Comparison of ENCODE assay signal across 1 cellular context in genomic region chr9:38708759-38709158, GRCh38.
TF ChIP-seq lines count a peak whose summit lies in the region.

No MANE protein-coding gene starts in this region.

TF ChIP-seq in GM23338, 12 proteins besides CTCF, POLR2A, EP300 and RAD21 (continued from another document):
- TF ChIP-seq ETS1 (IDR thresholded peaks at IDR 0.05) (no peak), CREB1 (CRISPR knock-in tag; IDR thresholded peaks at IDR 0.05; ENCODE audit: low read depth) (no peak)
TF ChIP-seq in GM23338: peak in this region for 0.
